Comparison of ENCODE assay signal across 1 cellular context in the genomic region with DNA sequence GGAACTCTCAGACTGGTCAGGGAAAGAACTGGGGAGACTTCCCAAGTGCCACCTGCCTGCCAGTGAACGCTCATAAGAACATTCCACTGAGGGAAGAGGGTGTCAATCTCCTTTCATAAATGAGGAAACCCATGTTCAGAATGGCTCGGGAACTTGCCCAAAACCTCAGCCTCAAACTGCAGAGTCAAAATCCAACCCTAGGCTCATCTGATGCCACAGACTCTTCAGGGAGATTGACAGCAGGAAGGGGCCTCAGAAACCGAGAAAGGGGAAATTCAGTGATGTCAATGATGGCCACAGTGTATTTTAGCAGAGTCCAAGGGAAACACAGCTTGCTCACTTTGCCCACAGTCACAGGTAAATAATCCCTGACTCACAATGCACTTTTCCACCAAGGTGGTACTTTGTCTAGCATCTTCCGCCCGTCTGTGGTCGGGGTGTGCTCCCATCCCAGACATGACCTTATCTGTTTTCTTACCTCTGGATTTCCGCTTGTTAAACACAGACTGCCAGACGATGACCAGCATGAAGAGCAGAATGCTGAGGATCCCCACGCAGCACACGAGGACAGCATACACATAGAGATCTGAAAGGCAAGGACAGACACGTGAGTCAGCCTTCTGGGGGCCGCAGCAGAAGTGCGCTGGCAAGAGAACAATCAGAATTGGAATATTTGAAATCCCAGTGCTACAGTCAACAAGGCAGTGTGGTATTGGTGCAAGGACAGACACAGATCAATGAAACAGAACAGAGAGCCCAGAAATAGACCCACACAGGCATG.
TF ChIP-seq lines count a peak whose summit lies in the region.

No MANE protein-coding gene starts in this region.

TF ChIP-seq in GM12878, 131 proteins besides CTCF, POLR2A, EP300 and RAD21 (continues in another document):
- TF ChIP-seq, protein P1, sequence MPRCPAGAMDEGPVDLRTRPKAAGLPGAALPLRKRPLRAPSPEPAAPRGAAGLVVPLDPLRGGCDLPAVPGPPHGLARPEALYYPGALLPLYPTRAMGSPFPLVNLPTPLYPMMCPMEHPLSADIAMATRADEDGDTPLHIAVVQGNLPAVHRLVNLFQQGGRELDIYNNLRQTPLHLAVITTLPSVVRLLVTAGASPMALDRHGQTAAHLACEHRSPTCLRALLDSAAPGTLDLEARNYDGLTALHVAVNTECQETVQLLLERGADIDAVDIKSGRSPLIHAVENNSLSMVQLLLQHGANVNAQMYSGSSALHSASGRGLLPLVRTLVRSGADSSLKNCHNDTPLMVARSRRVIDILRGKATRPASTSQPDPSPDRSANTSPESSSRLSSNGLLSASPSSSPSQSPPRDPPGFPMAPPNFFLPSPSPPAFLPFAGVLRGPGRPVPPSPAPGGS (IDR thresholded peaks at IDR 0.05; ENCODE audit: borderline replicate concordance, insufficient read depth, low read depth, low read length, poor library complexity, severe bottlenecking) = peak; percentile 42
- TF ChIP-seq, protein P2, sequence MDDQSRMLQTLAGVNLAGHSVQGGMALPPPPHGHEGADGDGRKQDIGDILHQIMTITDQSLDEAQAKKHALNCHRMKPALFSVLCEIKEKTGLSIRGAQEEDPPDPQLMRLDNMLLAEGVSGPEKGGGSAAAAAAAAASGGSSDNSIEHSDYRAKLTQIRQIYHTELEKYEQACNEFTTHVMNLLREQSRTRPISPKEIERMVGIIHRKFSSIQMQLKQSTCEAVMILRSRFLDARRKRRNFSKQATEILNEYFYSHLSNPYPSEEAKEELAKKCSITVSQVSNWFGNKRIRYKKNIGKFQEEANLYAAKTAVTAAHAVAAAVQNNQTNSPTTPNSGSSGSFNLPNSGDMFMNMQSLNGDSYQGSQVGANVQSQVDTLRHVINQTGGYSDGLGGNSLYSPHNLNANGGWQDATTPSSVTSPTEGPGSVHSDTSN (IDR thresholded peaks at IDR 0.05; ENCODE audit: insufficient replicate concordance, low read depth, low read length) = peak; percentile 87
- TF ChIP-seq CHD4 (IDR thresholded peaks at IDR 0.05) (no peak), FOXM1 (IDR thresholded peaks at IDR 0.05; ENCODE audit: low read depth, low read length) (peak; percentile 23; the same call in 1 of the 2 replicates), ETV6 (conservative IDR thresholded peaks at IDR 0.05 in 1 of 2, IDR thresholded peaks at IDR 0.05 in 1 of 2; ENCODE audit: borderline replicate concordance in 1 of 2, low read depth in 1 of 2) (peak in 1 of 2 experiments; percentile 59; a peak in 1 of 4 replicates), RB1 (IDR thresholded peaks at IDR 0.05; ENCODE audit: borderline replicate concordance) (no peak), KAT2A (conservative IDR thresholded peaks at IDR 0.05; ENCODE audit: control insufficient read depth, low read depth, low read length) (no peak), FOXK2 (IDR thresholded peaks at IDR 0.05) (no peak), IKZF1 (conservative IDR thresholded peaks at IDR 0.05) (peak; percentile 91), NR2F1 (conservative IDR thresholded peaks at IDR 0.05) (peak; percentile 38; the same call in 1 of the 2 replicates), JUNB (IDR thresholded peaks at IDR 0.05) (peak; percentile 50; the same call in 1 of the 2 replicates), MTA2 (IDR thresholded peaks at IDR 0.05; ENCODE audit: low read depth) (peak; percentile 73), NBN (IDR thresholded peaks at IDR 0.05) (0 out of 2 replicates have a peak, but pooled peaks have one; percentile 47), MEF2B (IDR thresholded peaks at IDR 0.05; ENCODE audit: partially characterized antibody, poor library complexity, severe bottlenecking) (no peak), SMC3 (IDR thresholded peaks at IDR 0.05; ENCODE audit: borderline replicate concordance, low read length) (no peak), GATAD2B (conservative IDR thresholded peaks at IDR 0.05; ENCODE audit: low read depth) (0 out of 2 replicates have a peak, but pooled peaks have one; percentile 43), NFIC (IDR thresholded peaks at IDR 0.05; ENCODE audit: low read depth, low read length) (peak; percentile 65), BHLHE40 (IDR thresholded peaks at IDR 0.05; ENCODE audit: borderline replicate concordance in 1 of 2, low read depth in 2 of 2, low read length in 1 of 2) (peak in 1 of 2 experiments; percentile 41; a peak in 2 of 4 replicates), ZNF217 (IDR thresholded peaks at IDR 0.05) (no peak), RUNX3 (IDR thresholded peaks at IDR 0.05; ENCODE audit: low read length) (peak; percentile 84), BCL11A (IDR thresholded peaks at IDR 0.05; ENCODE audit: low read depth, low read length) (peak; percentile 34; the same call in 1 of the 2 replicates), IRF4 (IDR thresholded peaks at IDR 0.05; ENCODE audit: low read depth, low read length) (peak; percentile 19; the same call in 1 of the 2 replicates), EED (IDR thresholded peaks at IDR 0.05; ENCODE audit: low read depth) (peak; percentile 93), IKZF2 (IDR thresholded peaks at IDR 0.05) (peak; percentile 86), SP1 (IDR thresholded peaks at IDR 0.05; ENCODE audit: low read depth, low read length) (no peak), CREB1 (IDR thresholded peaks at IDR 0.05; ENCODE audit: low read depth) (peak; percentile 26; the same call in 1 of the 2 replicates), DPF2 (IDR thresholded peaks at IDR 0.05) (peak; percentile 75; the same call in 1 of the 2 replicates), ATF7 (IDR thresholded peaks at IDR 0.05; ENCODE audit: low read depth) (peak; percentile 62), SMARCA5 (IDR thresholded peaks at IDR 0.05) (0 out of 2 replicates have a peak, but pooled peaks have one; percentile 24), TBL1XR1 (IDR thresholded peaks at IDR 0.05; ENCODE audit: low read depth, low read length) (no peak), CREM (IDR thresholded peaks at IDR 0.05; ENCODE audit: low read depth) (peak; percentile 71; the same call in 1 of the 2 replicates)
- TF ChIP-seq, protein P3, sequence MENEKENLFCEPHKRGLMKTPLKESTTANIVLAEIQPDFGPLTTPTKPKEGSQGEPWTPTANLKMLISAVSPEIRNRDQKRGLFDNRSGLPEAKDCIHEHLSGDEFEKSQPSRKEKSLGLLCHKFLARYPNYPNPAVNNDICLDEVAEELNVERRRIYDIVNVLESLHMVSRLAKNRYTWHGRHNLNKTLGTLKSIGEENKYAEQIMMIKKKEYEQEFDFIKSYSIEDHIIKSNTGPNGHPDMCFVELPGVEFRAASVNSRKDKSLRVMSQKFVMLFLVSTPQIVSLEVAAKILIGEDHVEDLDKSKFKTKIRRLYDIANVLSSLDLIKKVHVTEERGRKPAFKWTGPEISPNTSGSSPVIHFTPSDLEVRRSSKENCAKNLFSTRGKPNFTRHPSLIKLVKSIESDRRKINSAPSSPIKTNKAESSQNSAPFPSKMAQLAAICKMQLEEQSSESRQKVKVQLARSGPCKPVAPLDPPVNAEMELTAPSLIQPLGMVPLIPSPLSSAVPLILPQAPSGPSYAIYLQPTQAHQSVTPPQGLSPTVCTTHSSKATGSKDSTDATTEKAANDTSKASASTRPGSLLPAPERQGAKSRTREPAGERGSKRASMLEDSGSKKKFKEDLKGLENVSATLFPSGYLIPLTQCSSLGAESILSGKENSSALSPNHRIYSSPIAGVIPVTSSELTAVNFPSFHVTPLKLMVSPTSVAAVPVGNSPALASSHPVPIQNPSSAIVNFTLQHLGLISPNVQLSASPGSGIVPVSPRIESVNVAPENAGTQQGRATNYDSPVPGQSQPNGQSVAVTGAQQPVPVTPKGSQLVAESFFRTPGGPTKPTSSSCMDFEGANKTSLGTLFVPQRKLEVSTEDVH (IDR thresholded peaks at IDR 0.05; ENCODE audit: low read depth, partially characterized antibody) = no peak
- TF ChIP-seq, protein P4, sequence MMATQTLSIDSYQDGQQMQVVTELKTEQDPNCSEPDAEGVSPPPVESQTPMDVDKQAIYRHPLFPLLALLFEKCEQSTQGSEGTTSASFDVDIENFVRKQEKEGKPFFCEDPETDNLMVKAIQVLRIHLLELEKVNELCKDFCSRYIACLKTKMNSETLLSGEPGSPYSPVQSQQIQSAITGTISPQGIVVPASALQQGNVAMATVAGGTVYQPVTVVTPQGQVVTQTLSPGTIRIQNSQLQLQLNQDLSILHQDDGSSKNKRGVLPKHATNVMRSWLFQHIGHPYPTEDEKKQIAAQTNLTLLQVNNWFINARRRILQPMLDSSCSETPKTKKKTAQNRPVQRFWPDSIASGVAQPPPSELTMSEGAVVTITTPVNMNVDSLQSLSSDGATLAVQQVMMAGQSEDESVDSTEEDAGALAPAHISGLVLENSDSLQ (IDR thresholded peaks at IDR 0.05) = peak; percentile 95
- TF ChIP-seq, protein P5, sequence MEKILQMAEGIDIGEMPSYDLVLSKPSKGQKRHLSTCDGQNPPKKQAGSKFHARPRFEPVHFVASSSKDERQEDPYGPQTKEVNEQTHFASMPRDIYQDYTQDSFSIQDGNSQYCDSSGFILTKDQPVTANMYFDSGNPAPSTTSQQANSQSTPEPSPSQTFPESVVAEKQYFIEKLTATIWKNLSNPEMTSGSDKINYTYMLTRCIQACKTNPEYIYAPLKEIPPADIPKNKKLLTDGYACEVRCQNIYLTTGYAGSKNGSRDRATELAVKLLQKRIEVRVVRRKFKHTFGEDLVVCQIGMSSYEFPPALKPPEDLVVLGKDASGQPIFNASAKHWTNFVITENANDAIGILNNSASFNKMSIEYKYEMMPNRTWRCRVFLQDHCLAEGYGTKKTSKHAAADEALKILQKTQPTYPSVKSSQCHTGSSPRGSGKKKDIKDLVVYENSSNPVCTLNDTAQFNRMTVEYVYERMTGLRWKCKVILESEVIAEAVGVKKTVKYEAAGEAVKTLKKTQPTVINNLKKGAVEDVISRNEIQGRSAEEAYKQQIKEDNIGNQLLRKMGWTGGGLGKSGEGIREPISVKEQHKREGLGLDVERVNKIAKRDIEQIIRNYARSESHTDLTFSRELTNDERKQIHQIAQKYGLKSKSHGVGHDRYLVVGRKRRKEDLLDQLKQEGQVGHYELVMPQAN (conservative IDR thresholded peaks at IDR 0.05) = no peak
- TF ChIP-seq, protein P6, sequence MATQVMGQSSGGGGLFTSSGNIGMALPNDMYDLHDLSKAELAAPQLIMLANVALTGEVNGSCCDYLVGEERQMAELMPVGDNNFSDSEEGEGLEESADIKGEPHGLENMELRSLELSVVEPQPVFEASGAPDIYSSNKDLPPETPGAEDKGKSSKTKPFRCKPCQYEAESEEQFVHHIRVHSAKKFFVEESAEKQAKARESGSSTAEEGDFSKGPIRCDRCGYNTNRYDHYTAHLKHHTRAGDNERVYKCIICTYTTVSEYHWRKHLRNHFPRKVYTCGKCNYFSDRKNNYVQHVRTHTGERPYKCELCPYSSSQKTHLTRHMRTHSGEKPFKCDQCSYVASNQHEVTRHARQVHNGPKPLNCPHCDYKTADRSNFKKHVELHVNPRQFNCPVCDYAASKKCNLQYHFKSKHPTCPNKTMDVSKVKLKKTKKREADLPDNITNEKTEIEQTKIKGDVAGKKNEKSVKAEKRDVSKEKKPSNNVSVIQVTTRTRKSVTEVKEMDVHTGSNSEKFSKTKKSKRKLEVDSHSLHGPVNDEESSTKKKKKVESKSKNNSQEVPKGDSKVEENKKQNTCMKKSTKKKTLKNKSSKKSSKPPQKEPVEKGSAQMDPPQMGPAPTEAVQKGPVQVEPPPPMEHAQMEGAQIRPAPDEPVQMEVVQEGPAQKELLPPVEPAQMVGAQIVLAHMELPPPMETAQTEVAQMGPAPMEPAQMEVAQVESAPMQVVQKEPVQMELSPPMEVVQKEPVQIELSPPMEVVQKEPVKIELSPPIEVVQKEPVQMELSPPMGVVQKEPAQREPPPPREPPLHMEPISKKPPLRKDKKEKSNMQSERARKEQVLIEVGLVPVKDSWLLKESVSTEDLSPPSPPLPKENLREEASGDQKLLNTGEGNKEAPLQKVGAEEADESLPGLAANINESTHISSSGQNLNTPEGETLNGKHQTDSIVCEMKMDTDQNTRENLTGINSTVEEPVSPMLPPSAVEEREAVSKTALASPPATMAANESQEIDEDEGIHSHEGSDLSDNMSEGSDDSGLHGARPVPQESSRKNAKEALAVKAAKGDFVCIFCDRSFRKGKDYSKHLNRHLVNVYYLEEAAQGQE (IDR thresholded peaks at IDR 0.05; ENCODE audit: low read depth, low read length) = no peak
- TF ChIP-seq, protein P7, sequence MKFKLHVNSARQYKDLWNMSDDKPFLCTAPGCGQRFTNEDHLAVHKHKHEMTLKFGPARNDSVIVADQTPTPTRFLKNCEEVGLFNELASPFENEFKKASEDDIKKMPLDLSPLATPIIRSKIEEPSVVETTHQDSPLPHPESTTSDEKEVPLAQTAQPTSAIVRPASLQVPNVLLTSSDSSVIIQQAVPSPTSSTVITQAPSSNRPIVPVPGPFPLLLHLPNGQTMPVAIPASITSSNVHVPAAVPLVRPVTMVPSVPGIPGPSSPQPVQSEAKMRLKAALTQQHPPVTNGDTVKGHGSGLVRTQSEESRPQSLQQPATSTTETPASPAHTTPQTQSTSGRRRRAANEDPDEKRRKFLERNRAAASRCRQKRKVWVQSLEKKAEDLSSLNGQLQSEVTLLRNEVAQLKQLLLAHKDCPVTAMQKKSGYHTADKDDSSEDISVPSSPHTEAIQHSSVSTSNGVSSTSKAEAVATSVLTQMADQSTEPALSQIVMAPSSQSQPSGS (IDR thresholded peaks at IDR 0.05; ENCODE audit: low read length) = 0 out of 2 replicates have a peak, but pooled peaks have one; percentile 32
- TF ChIP-seq, protein P8, sequence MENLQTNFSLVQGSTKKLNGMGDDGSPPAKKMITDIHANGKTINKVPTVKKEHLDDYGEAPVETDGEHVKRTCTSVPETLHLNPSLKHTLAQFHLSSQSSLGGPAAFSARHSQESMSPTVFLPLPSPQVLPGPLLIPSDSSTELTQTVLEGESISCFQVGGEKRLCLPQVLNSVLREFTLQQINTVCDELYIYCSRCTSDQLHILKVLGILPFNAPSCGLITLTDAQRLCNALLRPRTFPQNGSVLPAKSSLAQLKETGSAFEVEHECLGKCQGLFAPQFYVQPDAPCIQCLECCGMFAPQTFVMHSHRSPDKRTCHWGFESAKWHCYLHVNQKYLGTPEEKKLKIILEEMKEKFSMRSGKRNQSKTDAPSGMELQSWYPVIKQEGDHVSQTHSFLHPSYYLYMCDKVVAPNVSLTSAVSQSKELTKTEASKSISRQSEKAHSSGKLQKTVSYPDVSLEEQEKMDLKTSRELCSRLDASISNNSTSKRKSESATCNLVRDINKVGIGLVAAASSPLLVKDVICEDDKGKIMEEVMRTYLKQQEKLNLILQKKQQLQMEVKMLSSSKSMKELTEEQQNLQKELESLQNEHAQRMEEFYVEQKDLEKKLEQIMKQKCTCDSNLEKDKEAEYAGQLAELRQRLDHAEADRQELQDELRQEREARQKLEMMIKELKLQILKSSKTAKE (IDR thresholded peaks at IDR 0.05; ENCODE audit: low read depth, poor library complexity, severe bottlenecking) = peak; percentile 82
